1 cellular context compared by ENCODE assay signal in the genomic region with DNA sequence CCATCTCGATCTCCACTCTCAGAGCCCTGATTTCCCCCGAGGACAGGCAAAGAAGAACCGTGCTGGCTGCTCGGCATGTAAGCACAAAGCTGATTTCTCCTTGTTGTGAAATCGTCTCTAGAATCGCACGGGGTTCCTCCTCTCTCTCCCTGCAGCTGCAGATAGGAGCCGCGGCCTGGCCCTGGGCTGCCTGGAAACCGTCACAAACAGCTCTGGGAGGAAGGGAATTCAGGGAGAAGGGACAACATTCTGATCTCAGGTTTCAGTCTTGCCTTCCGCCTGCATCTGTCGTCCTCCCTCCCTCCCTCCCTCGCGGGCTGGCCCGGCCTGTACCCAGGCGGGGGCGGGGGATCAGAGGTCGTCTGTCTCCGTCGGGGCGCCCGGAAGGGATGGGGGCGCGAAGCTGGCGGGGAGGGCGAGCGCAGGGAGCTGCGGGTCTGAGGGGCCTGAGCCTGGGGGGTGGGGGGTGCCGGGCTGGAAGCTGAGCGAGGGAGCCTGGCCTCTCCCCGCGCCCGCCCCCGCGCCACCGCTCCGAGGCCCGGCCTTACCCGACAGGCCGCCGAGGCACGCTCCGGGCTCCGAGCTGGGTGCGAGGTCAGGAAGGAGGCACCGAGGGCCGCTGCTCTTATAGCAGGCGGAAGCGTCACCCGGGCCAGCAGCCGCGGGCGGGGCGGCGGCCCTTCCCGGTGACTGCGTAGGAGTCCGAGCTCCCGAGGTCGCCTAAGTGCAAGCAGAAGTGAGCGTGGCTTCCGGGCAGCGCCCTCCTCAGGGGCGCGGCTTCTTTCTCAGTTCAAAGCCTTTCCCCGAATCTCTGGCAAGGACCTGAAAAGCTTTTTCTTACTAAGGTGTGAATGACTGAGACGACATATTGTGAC.
TF ChIP-seq lines count a peak whose summit lies in the region.

A gene (minus strand): TSS at position 600 of the 875 bp plus-strand sequence. CDS start 1,277 bp downstream, outside the sequence.

TF ChIP-seq in GM23338, 12 proteins besides CTCF, POLR2A, EP300 and RAD21 (continued from another document):
- TF ChIP-seq, protein P1, sequence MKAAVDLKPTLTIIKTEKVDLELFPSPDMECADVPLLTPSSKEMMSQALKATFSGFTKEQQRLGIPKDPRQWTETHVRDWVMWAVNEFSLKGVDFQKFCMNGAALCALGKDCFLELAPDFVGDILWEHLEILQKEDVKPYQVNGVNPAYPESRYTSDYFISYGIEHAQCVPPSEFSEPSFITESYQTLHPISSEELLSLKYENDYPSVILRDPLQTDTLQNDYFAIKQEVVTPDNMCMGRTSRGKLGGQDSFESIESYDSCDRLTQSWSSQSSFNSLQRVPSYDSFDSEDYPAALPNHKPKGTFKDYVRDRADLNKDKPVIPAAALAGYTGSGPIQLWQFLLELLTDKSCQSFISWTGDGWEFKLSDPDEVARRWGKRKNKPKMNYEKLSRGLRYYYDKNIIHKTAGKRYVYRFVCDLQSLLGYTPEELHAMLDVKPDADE (IDR thresholded peaks at IDR 0.05): peak; percentile 64; the same call in 1 of the 2 replicates
- TF ChIP-seq CREB1 (CRISPR knock-in tag; IDR thresholded peaks at IDR 0.05; ENCODE audit: low read depth): peak; percentile 6; the same call in 1 of the 2 replicates
